Comparison of ENCODE assay signal across 9 cellular contexts in genomic region chr12:11731042-11731357, GRCh38.
DNase-seq lines count a peak whose midpoint lies in the region; ATAC-seq and TF ChIP-seq lines count a peak whose summit lies in the region.
"Had no signal": no experiment of that assay in that cellular context is flagged by ENCODE, and none has a peak within 500 bp of the region (broad histone marks: within the 10 kb centered on the region; RNA-seq: fewer than 3 reads in every experiment).

No MANE protein-coding gene starts in this region.

- H3K27me3 ChIP-seq in SU-DHL-6 (ENCODE audit: low read length): no peaks in the 10 kb centered on the region
- H3K27me3 ChIP-seq in esophagus squamous epithelium: no peaks in the 10 kb centered on the region

- H3K27ac ChIP-seq in SU-DHL-6 (ENCODE audit: low read depth, low read length): peak overlapping the region; percentile 87
- H3K27ac ChIP-seq in esophagus squamous epithelium: peak overlapping the region; percentile 79 to 86 (median 81)

- no peaks in the 10 kb centered on the region for H3K36me3 ChIP-seq in SU-DHL-6 (ENCODE audit: low read length)
- no peaks in the 10 kb centered on the region for H3K36me3 ChIP-seq in esophagus squamous epithelium

- TF ChIP-seq POLR2A in esophagus squamous epithelium (IDR thresholded peaks at IDR 0.05): no peak

- peaks cover 30% of the 10 kb centered on the region for H3F3A ChIP-seq in SU-DHL-6 (ENCODE audit: insufficient read depth)

- no peak for DNase-seq in GM12865 (ENCODE audit: low read depth)
- no peak for DNase-seq in esophagus squamous epithelium (lab: John Stamatoyannopoulos, UW)
- no peak for DNase-seq in stimulated activated naive CD8-positive, alpha-beta T cell treated with anti-CD3 and anti-CD28 coated beads, Interleukin-15, Interleukin-2, amounts not matched to agents 100 U/mL and 50 U/mL, for 24 hours
- no peak for DNase-seq in ecto neural progenitor cell (ENCODE audit: low spot score)
- DNase-seq in SW 1271 (lab: John Stamatoyannopoulos, UW): no peak
- DNase-seq: activated CD4-positive, CD25-positive, alpha-beta regulatory T cell treated with anti-CD3 and anti-CD28 coated beads, Interleukin-2, amount 50 U/mL, for 72 hours had no signal

- H4K20me1 ChIP-seq in SU-DHL-6 (ENCODE audit: low read depth, low read length): no peaks in the 10 kb centered on the region

- no peaks in the 10 kb centered on the region for H3K79me2 ChIP-seq in SU-DHL-6 (ENCODE audit: insufficient read depth, low read length)

- H3K4me3 ChIP-seq in GM12865 (ENCODE audit: low read depth, low read length) (peak overlapping the region; percentile 51), SU-DHL-6 (ENCODE audit: insufficient read depth, low read length, poor library complexity, severe bottlenecking) (no peak overlapping the region), esophagus squamous epithelium (peak overlapping the region in 1 of 4 donors; percentile 30)
- H3K4me3 ChIP-seq: mucosa of descending colon had no signal

- H3K9me2 ChIP-seq in SU-DHL-6 (replicated peaks; ENCODE audit: insufficient read depth, low read length): no peaks in the 10 kb centered on the region

- TF ChIP-seq CTCF in GM12865 (IDR thresholded peaks at IDR 0.05; ENCODE audit: insufficient read depth, low read depth, low read length, missing control alignments): no peak
- no peak for TF ChIP-seq CTCF in SU-DHL-6 (IDR thresholded peaks at IDR 0.05; ENCODE audit: insufficient read depth, low read length, poor library complexity, severe bottlenecking)
- no peak for TF ChIP-seq CTCF in esophagus squamous epithelium (IDR thresholded peaks at IDR 0.05)

- peak overlapping the region; percentile 7; the same call in 1 of the 2 replicates for H3K9ac ChIP-seq in SU-DHL-6 (ENCODE audit: low read length)

- no peak overlapping the region for H2AFZ ChIP-seq in SU-DHL-6 (ENCODE audit: low read depth, low read length, severe bottlenecking)

- peaks cover 34 to 72% (median 61%) of the 10 kb centered on the region in 3 donors for H3K4me1 ChIP-seq in esophagus squamous epithelium

- ATAC-seq in stimulated activated naive CD8-positive, alpha-beta T cell treated with anti-CD3 and anti-CD28 coated beads, Interleukin-15, Interleukin-2, amounts not matched to agents 100 U/mL and 50 U/mL, for 24 hours: peak; percentile 37
- ATAC-seq in GM21423 (IDR thresholded peaks at IDR 0.05; ENCODE audit: unreplicated experiment): no peak

- H3K4me2 ChIP-seq in SU-DHL-6 (ENCODE audit: low read depth, low read length, poor library complexity, severe bottlenecking): peak overlapping the region; percentile 66

- intact Hi-C loops in esophagus squamous epithelium (cut with DNase I): no loop called here

- H3K9me3 ChIP-seq in SU-DHL-6 (ENCODE audit: insufficient read depth, low read length) (no peaks in the 10 kb centered on the region), esophagus squamous epithelium (no peaks in the 10 kb centered on the region)
- H3K9me3 ChIP-seq: mucosa of descending colon had no signal

- WGBS in esophagus squamous epithelium, 2 donors: 30 to 38% methylated on average over 1 of the region's 1 CpG
